In genomic region chr16:15611610-15612009, GRCh38 we compare ENCODE assay signal across 24 cellular contexts. TPM values are rescaled to one million over a fixed set of nuclear protein-coding genes. Genes with fewer than 3 reads are reported as not detected.
DNase-seq lines count a peak whose midpoint lies in the region; ATAC-seq and TF ChIP-seq lines count a peak whose summit lies in the region.
"Had no signal": no experiment of that assay in that cellular context is flagged by ENCODE, and none has a peak within 500 bp of the region (broad histone marks: within the 10 kb centered on the region; RNA-seq: fewer than 3 reads in every experiment).

No MANE protein-coding gene starts in this region.

- H2AFZ ChIP-seq in IMR-90 (replicated peaks; ENCODE audit: low read length, poor library complexity) (no peak overlapping the region), fibroblast of lung (ENCODE audit: low read length) (no peak overlapping the region)

- H3K14ac ChIP-seq in IMR-90 (replicated peaks; ENCODE audit: low read depth, low read length) = no peak overlapping the region

- peaks cover 0 to 20% of the 10 kb centered on the region in 2 experiments; a peak in 2 of 4 replicates for H3K79me1 ChIP-seq in IMR-90 (ENCODE audit: low read depth in 1 of 2, low read length in 2 of 2)

- peak overlapping the region; percentile 47 for H2BK5ac ChIP-seq in IMR-90 (ENCODE audit: low read depth, low read length, poor library complexity, severe bottlenecking)

- peaks cover 2% of the 10 kb centered on the region for H3K4me1 Mint-ChIP-seq in CD8-positive, alpha-beta T cell (ENCODE audit: low read depth)
- H3K4me1 Mint-ChIP-seq: brain, IgD-negative memory B cell had no signal

- H3K27ac Mint-ChIP-seq in CD8-positive, alpha-beta T cell = peak overlapping the region; percentile 10
- H3K27ac Mint-ChIP-seq: activated naive CD4-positive, alpha-beta T cell treated with anti-CD3 and anti-CD28 coated beads, Interleukin-2, amount 50 U/mL, for 24 hours; T-cell had no signal

- H3K4me3 ChIP-seq in CD8-positive, alpha-beta T cell (ENCODE audit: low read depth, low read length) = no peak overlapping the region
- no peak overlapping the region for H3K4me3 ChIP-seq in IMR-90 (ENCODE audit: insufficient read depth, low read depth, low read length)
- H3K4me3 ChIP-seq in fibroblast of lung (replicated peaks in 1 of 4; ENCODE audit: control extremely low read depth in 1 of 4, insufficient read depth in 1 of 4, low read depth in 3 of 4, low read length in 4 of 4) = no peak overlapping the region
- H3K4me3 ChIP-seq: ovary, right atrium auricular region, SJCRH30, tibial nerve had no signal

- H2BK20ac ChIP-seq in IMR-90 (ENCODE audit: low read depth, low read length) = no peak overlapping the region; the same call in 1 of the 2 replicates

- no peak for TF ChIP-seq CTCF in CD8-positive, alpha-beta T cell (IDR thresholded peaks at IDR 0.05)
- TF ChIP-seq CTCF in IMR-90 (conservative IDR thresholded peaks at IDR 0.05; ENCODE audit: low read depth, low read length) (no peak), fibroblast of lung (conservative IDR thresholded peaks at IDR 0.05 in 1 of 2, IDR thresholded peaks at IDR 0.05 in 1 of 2; ENCODE audit: low read depth in 1 of 2, low read length in 2 of 2) (no peak), foreskin keratinocyte (conservative IDR thresholded peaks at IDR 0.05) (no peak)

- H2AK5ac ChIP-seq in IMR-90 (ENCODE audit: low read depth, low read length) = no peak overlapping the region

- H2BK120ac ChIP-seq in IMR-90 (ENCODE audit: low read depth, low read length) = no peak overlapping the region; the same call in 1 of the 2 replicates

- no peak overlapping the region for H3K18ac ChIP-seq in IMR-90 (ENCODE audit: low read depth, low read length)

- no peak overlapping the region for H3K4ac ChIP-seq in IMR-90 (ENCODE audit: low read depth, low read length)

- no peaks in the 10 kb centered on the region for H3K27me3 ChIP-seq in CD8-positive, alpha-beta T cell (ENCODE audit: insufficient read depth, low read length)
- H3K27me3 ChIP-seq in IMR-90 (ENCODE audit: control insufficient read depth, insufficient read depth, low read length) (no peaks in the 10 kb centered on the region), fibroblast of lung (ENCODE audit: control insufficient read depth, insufficient read depth, low read length) (no peaks in the 10 kb centered on the region), foreskin keratinocyte (no peaks in the 10 kb centered on the region)
- H3K27me3 ChIP-seq: ovary, right atrium auricular region, SJCRH30, tibial nerve had no signal

- H3K4me1 ChIP-seq in CD8-positive, alpha-beta T cell (ENCODE audit: insufficient read depth, low read length) = no peaks in the 10 kb centered on the region
- H3K4me1 ChIP-seq in IMR-90 (ENCODE audit: control insufficient read depth, insufficient read depth, low read length) = peaks cover 10% of the 10 kb centered on the region
- peaks cover 3% of the 10 kb centered on the region for H3K4me1 ChIP-seq in fibroblast of lung (ENCODE audit: control insufficient read depth, extremely low read depth, insufficient read depth, low read length)
- peaks cover 15% of the 10 kb centered on the region for H3K4me1 ChIP-seq in foreskin keratinocyte

- no peaks in the 10 kb centered on the region for H3K9me3 ChIP-seq in CD8-positive, alpha-beta T cell (ENCODE audit: low read length)
- H3K9me3 ChIP-seq in IMR-90 (ENCODE audit: control insufficient read depth, insufficient read depth, low read length) (no peaks in the 10 kb centered on the region), fibroblast of lung (ENCODE audit: control insufficient read depth, insufficient read depth, low read depth, low read length) (no peaks in the 10 kb centered on the region)
- H3K9me3 ChIP-seq: ovary, right atrium auricular region, SJCRH30, tibial nerve had no signal

- peaks cover 85% of the 10 kb centered on the region for H3K36me3 Mint-ChIP-seq in CD8-positive, alpha-beta T cell

- no peak for TF ChIP-seq RAD21 in IMR-90 (IDR thresholded peaks at IDR 0.05; ENCODE audit: low read length)

- no peak overlapping the region for H2AK9ac ChIP-seq in IMR-90 (replicated peaks; ENCODE audit: low read depth, low read length, poor library complexity)

- no peaks in the 10 kb centered on the region for H3K79me2 ChIP-seq in fibroblast of lung (ENCODE audit: control insufficient read depth, insufficient read depth, low read length)

- BruUV-seq in IMR-90 (replicated peaks; lab: Mats Ljungman, UMichigan) = no TSS peak

- peaks cover 15% of the 10 kb centered on the region for H3K9me1 ChIP-seq in IMR-90 (ENCODE audit: insufficient read depth, low read length)

- intact Hi-C loops in CD8-positive, alpha-beta T cell (cut with DNase I, micrococcal nuclease) = no loop called here
- intact Hi-C loops in IMR-90 (cut with micrococcal nuclease) = no loop called here

- H4K20me1 ChIP-seq in IMR-90 (ENCODE audit: insufficient read depth, low read length) = peaks cover 4% of the 10 kb centered on the region; the same call in 1 of the 2 replicates
- no peaks in the 10 kb centered on the region for H4K20me1 ChIP-seq in fibroblast of lung (ENCODE audit: control insufficient read depth, extremely low read depth, insufficient read depth, low read length)

- no peak overlapping the region for H2BK15ac ChIP-seq in IMR-90 (ENCODE audit: low read depth, low read length)

- H3K9me3 Mint-ChIP-seq in CD8-positive, alpha-beta T cell = no peaks in the 10 kb centered on the region
- H3K9me3 Mint-ChIP-seq: activated naive CD4-positive, alpha-beta T cell treated with anti-CD3 and anti-CD28 coated beads, Interleukin-2, amount 50 U/mL, for 24 hours; brain; CD4-positive, alpha-beta memory T cell; IgD-negative memory B cell; T-cell had no signal

- in situ Hi-C loops in IMR-90 (cut with MboI; ENCODE audit: low sequenced_read_pairs) = no loop called here

- H3K27ac ChIP-seq in CD8-positive, alpha-beta T cell (ENCODE audit: low read depth, low read length) = no peak overlapping the region
- H3K27ac ChIP-seq in IMR-90 (ENCODE audit: insufficient read depth, low read length) (no peak overlapping the region), fibroblast of lung (ENCODE audit: insufficient read depth, low read length) (peak overlapping the region; percentile 12), foreskin keratinocyte (no peak overlapping the region)
- H3K27ac ChIP-seq: right atrium auricular region, SJCRH30, tibial nerve had no signal

- H3K36me3 ChIP-seq in CD8-positive, alpha-beta T cell (ENCODE audit: insufficient read depth, low read length) = peaks cover 63% of the 10 kb centered on the region
- peaks cover 50% of the 10 kb centered on the region for H3K36me3 ChIP-seq in IMR-90 (ENCODE audit: control insufficient read depth, insufficient read depth, low read length)
- peaks cover 6% of the 10 kb centered on the region for H3K36me3 ChIP-seq in fibroblast of lung (ENCODE audit: control insufficient read depth, insufficient read depth, low read length)
- H3K36me3 ChIP-seq: ovary had no signal

- dilution Hi-C loops in IMR-90 (cut with HindIII; ENCODE audit: low sequenced_read_pairs, unreplicated experiment) = no loop called here

- H3K23ac ChIP-seq in IMR-90 (ENCODE audit: low read depth, low read length) = no peak overlapping the region

- no peak overlapping the region for H4K8ac ChIP-seq in IMR-90 (ENCODE audit: low read depth in 2 of 2, low read length in 2 of 2)

- CTCF ChIA-PET in CD8-positive, alpha-beta T cell (lab: Charles Lee) = interaction anchor here (1.4 to 1.7 kb wide), 2 partner anchors 11 to 184 kb away, joined by 3 to 4 read pairs; no protein-coding TSS in a partner anchor
- CTCF ChIA-PET in IMR-90 (lab: Yijun Ruan, JAX) = no interaction called here

- no peak overlapping the region for H3K4me3 Mint-ChIP-seq in CD8-positive, alpha-beta T cell
- H3K4me3 Mint-ChIP-seq: activated naive CD4-positive, alpha-beta T cell treated with anti-CD3 and anti-CD28 coated beads, Interleukin-2, amount 50 U/mL, for 24 hours; brain; CD4-positive, alpha-beta memory T cell; IgD-negative memory B cell; T-cell had no signal

- H3K9ac ChIP-seq in IMR-90 (ENCODE audit: low read depth, low read length) = no peak overlapping the region
- no peak overlapping the region for H3K9ac ChIP-seq in fibroblast of lung (ENCODE audit: insufficient read depth, low read length)

- H3K27me3 Mint-ChIP-seq in CD8-positive, alpha-beta T cell (ENCODE audit: low read depth) = no peaks in the 10 kb centered on the region
- H3K27me3 Mint-ChIP-seq: activated naive CD4-positive, alpha-beta T cell treated with anti-CD3 and anti-CD28 coated beads, Interleukin-2, amount 50 U/mL, for 24 hours; brain; CD4-positive, alpha-beta memory T cell; IgD-negative memory B cell; T-cell had no signal

- TF ChIP-seq POLR2A in IMR-90 (IDR thresholded peaks at IDR 0.05; ENCODE audit: low read depth, low read length) = no peak

- H3K4me2 ChIP-seq in IMR-90 (ENCODE audit: low read depth, low read length) (no peak overlapping the region), fibroblast of lung (ENCODE audit: extremely low read depth, insufficient read depth, low read length) (peak overlapping the region; percentile 19)

- no peak overlapping the region for H4K5ac ChIP-seq in IMR-90 (ENCODE audit: low read depth, low read length)

- 76% methylated on average over 2 of the region's 7 CpGs; no CpG with 5 or more reads in 1 of the 2 experiments for WGBS in IMR-90 (ENCODE audit: extremely low coverage in 2 of 2, insufficient read length in 1 of 2), 2 experiments

- no peak overlapping the region for H3K56ac ChIP-seq in IMR-90 (ENCODE audit: extremely low read depth, insufficient read depth, low read length)

- DNase-seq in CD8-positive, alpha-beta T cell = no peak
- DNase-seq in IMR-90 = peak; percentile 44
- DNase-seq in fibroblast of lung (ENCODE audit: low read depth in 2 of 2) = peak in 1 of 2 donors; percentile 95
- DNase-seq in non-pigmented ciliary epithelial cell (ENCODE audit: low read depth) = peak; percentile 37
- no peak for DNase-seq in activated CD8-positive, alpha-beta memory T cell treated with anti-CD3 and anti-CD28 coated beads, Interleukin-2, amount 50 U/mL, for 4 hours
- no peak for DNase-seq in foreskin keratinocyte
- DNase-seq: activated CD4-positive, CD25-positive, alpha-beta regulatory T cell treated with anti-CD3 and anti-CD28 coated beads, Interleukin-2, amount 50 U/mL, for 72 hours; CD4-positive, alpha-beta memory T cell; DMS 273 treated with DMSO at 0.1 percent for 48 hours; effector memory CD4-positive, alpha-beta T cell; kidney glomerular epithelial cell; NCI-H1092; NCI-H187 treated with DMSO at 0.1 percent for 48 hours; NCI-H2227 treated with DMSO at 0.1 percent for 48 hours; NCI-H69; ovary; SJCRH30; T-cell had no signal

- H4K91ac ChIP-seq in IMR-90 (ENCODE audit: insufficient read depth, low read depth, low read length) = no peak overlapping the region

- POLR2A ChIA-PET in CD8-positive, alpha-beta T cell (lab: Charles Lee) = interaction anchor here (0.5 to 1.6 kb wide), 2 partner anchors 12 to 16 kb away, joined by 3 read pairs; no protein-coding TSS in a partner anchor
- POLR2A ChIA-PET in IMR-90 (lab: Charles Lee; ENCODE audit: unreplicated experiment) = no interaction called here

- no peak for ATAC-seq in CD8-positive, alpha-beta T cell
- ATAC-seq in IMR-90 (ENCODE audit: low read depth) = no peak
- ATAC-seq in HG03565 (IDR thresholded peaks at IDR 0.05; ENCODE audit: unreplicated experiment) = no peak
- ATAC-seq in foreskin keratinocyte = no peak
- ATAC-seq: T-cell had no signal

RNA-seq across cellular contexts. Expression of gene MARF1, which starts 31.3 kb away (rescaled TPM):
- 100 to 1,000 TPM; 169 to 176 TPM for total RNA-seq in CD8-positive, alpha-beta T cell
- total RNA-seq in IMR-90 (2012; rRNA removed) (7.8 and 9.0 TPM in 2 replicates), fibroblast of lung (13.6 and 18.8 TPM in 2 replicates), foreskin keratinocyte (16.9 and 18.4 TPM in 2 replicates)
- polyA plus RNA-seq in IMR-90 (2012; rRNA removed) (11.5 and 12.9 TPM in 2 replicates), fibroblast of lung (14.0 and 14.6 TPM in 2 replicates), foreskin keratinocyte (6.8 TPM in 2 replicates)
- 4.4 and 6.7 TPM in 2 replicates for polyA plus RNA-seq in IMR-90 (2012; cell fraction: cytosol; rRNA removed)
- polyA plus RNA-seq in IMR-90 (2012; cell fraction: nucleus; rRNA removed; ENCODE audit: low replicate concordance) = 13.5 and 38.8 TPM in 2 replicates
- 11.5 and 15.5 TPM in 2 replicates for polyA plus RNA-seq in fibroblast of lung (2012)
- 42.1 and 105 TPM in 2 replicates for polyA minus RNA-seq in fibroblast of lung (ENCODE audit: low replicate concordance)

RNA-seq across cellular contexts. Expression of gene NDE1, which starts 38.4 kb away (rescaled TPM):
- 100 to 1,000 TPM; 113 to 119 TPM for total RNA-seq in CD8-positive, alpha-beta T cell
- total RNA-seq in IMR-90 (2012; rRNA removed) = 29.2 and 34.4 TPM in 2 replicates
- 17.3 and 22.7 TPM in 2 replicates for polyA plus RNA-seq in IMR-90 (2012; rRNA removed)
- polyA plus RNA-seq in IMR-90 (2012; cell fraction: cytosol; rRNA removed) = 14.0 and 28.0 TPM in 2 replicates
- polyA plus RNA-seq in IMR-90 (2012; cell fraction: nucleus; rRNA removed; ENCODE audit: low replicate concordance) = 8.8 and 21.5 TPM in 2 replicates
- 18.0 and 23.8 TPM in 2 replicates for total RNA-seq in fibroblast of lung
- 24.0 and 33.4 TPM in 2 replicates for polyA plus RNA-seq in fibroblast of lung
- 22.6 and 25.3 TPM in 2 replicates for polyA plus RNA-seq in fibroblast of lung (2012)
- 21.4 and 37.4 TPM in 2 replicates for polyA minus RNA-seq in fibroblast of lung (ENCODE audit: low replicate concordance)
- total RNA-seq in foreskin keratinocyte = 66.5 and 74.9 TPM in 2 replicates
- 23.4 and 28.4 TPM in 2 replicates for polyA plus RNA-seq in foreskin keratinocyte

Comparison
In these comparisons a context has a peak if more than half of its experiments do, and no peak if none do; other contexts are left out.
1. DNase-seq: peak in IMR-90 (single experiment) and non-pigmented ciliary epithelial cell (single experiment); none in CD8-positive, alpha-beta T cell (0 of 7), activated CD8-positive, alpha-beta memory T cell treated with anti-CD3 and anti-CD28 coated beads, Interleukin-2, amount 50 U/mL, for 4 hours (single experiment) and foreskin keratinocyte (0 of 2).